8 cellular contexts compared by ENCODE assay signal in the genomic region with DNA sequence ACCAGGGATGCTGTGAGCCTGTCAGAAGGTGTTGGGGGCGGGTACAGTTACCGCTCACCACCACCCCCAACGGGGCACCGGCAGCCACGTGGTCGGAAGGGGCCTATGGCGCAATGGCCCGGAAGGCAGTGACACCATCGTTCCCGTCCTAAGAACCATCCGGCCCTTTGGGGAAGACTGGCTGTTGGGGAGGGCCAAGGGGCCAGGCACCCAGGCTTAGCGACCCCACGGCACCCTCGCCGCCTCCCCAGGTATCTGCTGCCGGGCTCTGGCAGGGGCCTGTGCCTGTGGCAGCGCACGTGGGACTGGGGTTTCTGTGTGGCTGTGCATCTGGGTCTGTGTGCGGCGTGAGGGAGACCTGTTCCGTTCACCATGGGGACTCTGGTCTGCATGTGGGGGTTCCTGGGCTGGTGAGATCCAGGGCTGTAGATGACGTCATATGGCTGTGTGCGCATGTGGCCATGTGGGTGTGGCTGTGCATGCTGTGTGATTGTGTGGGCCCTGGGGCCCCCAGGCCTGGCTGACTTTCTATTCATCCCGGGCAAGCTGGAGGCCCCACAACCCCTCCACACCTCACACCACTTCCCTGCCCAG. TPM values are rescaled to one million over a fixed set of nuclear protein-coding genes. Genes with fewer than 3 reads are reported as not detected.
DNase-seq lines count a peak whose midpoint lies in the region; ATAC-seq and TF ChIP-seq lines count a peak whose summit lies in the region.

No MANE protein-coding gene starts in this region.

- H3K9ac ChIP-seq in neural progenitor cell: no peak overlapping the region

- POLR2A ChIA-PET in T-cell (lab: Charles Lee): no interaction called here

- no peaks in the 10 kb centered on the region for H3F3A ChIP-seq in neural progenitor cell (ENCODE audit: low read depth)

- peaks cover 4% of the 10 kb centered on the region for H3K27me3 ChIP-seq in neural progenitor cell
- no peaks in the 10 kb centered on the region for H3K27me3 ChIP-seq in upper lobe of left lung

- peak; percentile 69 for ATAC-seq in GM18502 (IDR thresholded peaks at IDR 0.05; ENCODE audit: poor library complexity, unreplicated experiment)
- ATAC-seq in HG02870 (IDR thresholded peaks at IDR 0.05; ENCODE audit: unreplicated experiment): peak; percentile 72
- peak; percentile 71 to 78 (median 76) for ATAC-seq in T-cell (replicated peaks in 1 of 4)
- peak; percentile 47 to 63 for ATAC-seq in upper lobe of left lung (ENCODE audit: low FRiP score in 2 of 2)

- H3K4me3 ChIP-seq in neural progenitor cell: no peak overlapping the region
- peak overlapping the region in 3 of 4 donors; percentile 33 to 52 (median 35) for H3K4me3 ChIP-seq in upper lobe of left lung

- no peaks in the 10 kb centered on the region for H3K36me3 ChIP-seq in neural progenitor cell
- H3K36me3 ChIP-seq in upper lobe of left lung: no peaks in the 10 kb centered on the region

- no peaks in the 10 kb centered on the region for H3K9me3 Mint-ChIP-seq in T-cell
- H3K9me3 Mint-ChIP-seq in activated naive CD8-positive, alpha-beta T cell treated with anti-CD3 and anti-CD28 coated beads for 36 hours: no peaks in the 10 kb centered on the region
- no peaks in the 10 kb centered on the region for H3K9me3 Mint-ChIP-seq in neural progenitor cell

- no peaks in the 10 kb centered on the region for H3K27me3 Mint-ChIP-seq in T-cell
- peaks cover 3% of the 10 kb centered on the region for H3K27me3 Mint-ChIP-seq in activated naive CD8-positive, alpha-beta T cell treated with anti-CD3 and anti-CD28 coated beads for 36 hours
- H3K27me3 Mint-ChIP-seq in neural progenitor cell (ENCODE audit: insufficient read depth, low read depth): peaks cover 8% of the 10 kb centered on the region

- H3K79me2 ChIP-seq in neural progenitor cell (ENCODE audit: low read depth): no peaks in the 10 kb centered on the region

- H3K4me3 Mint-ChIP-seq in T-cell (peak overlapping the region; percentile 86 to 91 (median 87)), neural progenitor cell (no peak overlapping the region)
- peak overlapping the region; percentile 95 for H3K4me3 Mint-ChIP-seq in activated naive CD8-positive, alpha-beta T cell treated with anti-CD3 and anti-CD28 coated beads for 36 hours

- WGBS in upper lobe of left lung, 2 donors: 55 to 70% methylated on average over 7 to 13 of the region's 24 CpGs

- no peak overlapping the region for H2AFZ ChIP-seq in neural progenitor cell (replicated peaks)

- H3K27ac Mint-ChIP-seq in T-cell (peak overlapping the region; percentile 94 to 96), neural progenitor cell (peak overlapping the region; percentile 72)
- H3K27ac Mint-ChIP-seq in activated naive CD8-positive, alpha-beta T cell treated with anti-CD3 and anti-CD28 coated beads for 36 hours: peak overlapping the region; percentile 99

- peak in 1 of 4 donors; percentile 14 for TF ChIP-seq EP300 in upper lobe of left lung (IDR thresholded peaks at IDR 0.05)

- TF ChIP-seq CTCF in neural progenitor cell (IDR thresholded peaks at IDR 0.05) (no peak), upper lobe of left lung (IDR thresholded peaks at IDR 0.05) (no peak)

- CTCF ChIA-PET in T-cell (lab: Charles Lee): interaction anchor here in 1 of 2 donors (0.7 to 0.9 kb wide), 2 partner anchors 22 to 90 kb away, joined by 3 read pairs; no protein-coding TSS in a partner anchor

- H3K9me3 ChIP-seq in neural progenitor cell (ENCODE audit: low read depth) (no peaks in the 10 kb centered on the region), upper lobe of left lung (no peaks in the 10 kb centered on the region)

- no peaks in the 10 kb centered on the region for H4K20me1 ChIP-seq in neural progenitor cell (ENCODE audit: low read depth)

- H3K4me2 ChIP-seq in neural progenitor cell: no peak overlapping the region

- H3K36me3 Mint-ChIP-seq in T-cell (peaks cover 4% of the 10 kb centered on the region), neural progenitor cell (no peaks in the 10 kb centered on the region)
- H3K36me3 Mint-ChIP-seq in activated naive CD8-positive, alpha-beta T cell treated with anti-CD3 and anti-CD28 coated beads for 36 hours: peaks cover 45% of the 10 kb centered on the region

- DNase-seq in T-cell (peak; percentile 61 to 92 (median 83)), neural progenitor cell (ENCODE audit: low spot score) (no peak), upper lobe of left lung (peak; percentile 79 to 92), DMS53 treated with DMSO at 0.1 percent for 48 hours (lab: John Stamatoyannopoulos, UW; ENCODE audit: unreplicated experiment) (no peak), occipital lobe (lab: John Stamatoyannopoulos, UW) (no peak)
- peak; percentile 89 for DNase-seq in activated naive CD8-positive, alpha-beta T cell treated with anti-CD3 and anti-CD28 coated beads for 36 hours

- peaks cover 49 to 63% (median 53%) of the 10 kb centered on the region in 3 donors for H3K4me1 Mint-ChIP-seq in T-cell
- H3K4me1 Mint-ChIP-seq in activated naive CD8-positive, alpha-beta T cell treated with anti-CD3 and anti-CD28 coated beads for 36 hours: peaks cover 40% of the 10 kb centered on the region
- H3K4me1 Mint-ChIP-seq in neural progenitor cell: peaks cover 13% of the 10 kb centered on the region

- H3K27ac ChIP-seq in neural progenitor cell: no peak overlapping the region
- H3K27ac ChIP-seq in upper lobe of left lung: peak overlapping the region; percentile 82 to 95 (median 88)

- H3K4me1 ChIP-seq in neural progenitor cell: no peaks in the 10 kb centered on the region
- peaks cover 3 to 18% (median 9%) of the 10 kb centered on the region in 4 donors for H3K4me1 ChIP-seq in upper lobe of left lung

- peak; percentile 21 to 84 (median 45) for TF ChIP-seq POLR2A in upper lobe of left lung (IDR thresholded peaks at IDR 0.05)

RNA-seq across cellular contexts. Expression of a gene that starts 0.7 kb away (rescaled TPM):
- 10 to 100 TPM in 2 of 5 donors, 1 to 10 TPM in 3; 5.9 to 16.5 (median 7.4) TPM for total RNA-seq in T-cell
- total RNA-seq in activated naive CD8-positive, alpha-beta T cell treated with anti-CD3 and anti-CD28 coated beads for 36 hours: 10 to 100 TPM; 47.9 to 50.7 TPM
- total RNA-seq in neural progenitor cell (ENCODE audit: low replicate concordance): not detected in 2 replicates
- 10 to 100 TPM in 1 of 6 donors, 1 to 10 TPM in 4, under 1 TPM in 1; 0.98 to 11.7 (median 5.1) TPM for total RNA-seq in upper lobe of left lung
- total RNA-seq in occipital lobe: 0.31 TPM

RNA-seq across cellular contexts. Expression of a gene that starts 19.4 kb away (rescaled TPM):
- total RNA-seq in T-cell: 1 to 10 TPM in 3 of 5 donors, under 1 TPM in 2; 0.26 to 3.3 (median 1.4) TPM
- total RNA-seq in activated naive CD8-positive, alpha-beta T cell treated with anti-CD3 and anti-CD28 coated beads for 36 hours: 100 to 1,000 TPM; 282 to 288 TPM
- 0.21 and 0.50 TPM in 2 replicates for total RNA-seq in neural progenitor cell (ENCODE audit: low replicate concordance)
- total RNA-seq in upper lobe of left lung: 10 to 100 TPM in 1 of 6 donors, 1 to 10 TPM in 4, under 1 TPM in 1; 0.89 to 16.9 (median 3.8) TPM
- total RNA-seq in occipital lobe: not detected

RNA-seq across cellular contexts. Expression of a gene that starts 23.4 kb away (rescaled TPM):
- total RNA-seq in T-cell (10 to 100 TPM; 12.8 to 21.9 (median 16.1) TPM), neural progenitor cell (ENCODE audit: low replicate concordance) (6.2 and 23.1 TPM in 2 replicates), upper lobe of left lung (10 to 100 TPM in 4 of 6 donors, 1 to 10 TPM in 2; 7.0 to 31.5 (median 22.1) TPM), occipital lobe (2.7 TPM)
- total RNA-seq in activated naive CD8-positive, alpha-beta T cell treated with anti-CD3 and anti-CD28 coated beads for 36 hours: 1 to 10 TPM; 2.8 to 3.5 TPM

Comparison
In these comparisons a context has a peak if more than half of its experiments do, and no peak if none do; other contexts are left out.
1. DNase-seq: peak in T-cell (34 of 34), activated naive CD8-positive, alpha-beta T cell treated with anti-CD3 and anti-CD28 coated beads for 36 hours (single experiment) and upper lobe of left lung (2 of 2); none in neural progenitor cell (single experiment), DMS53 treated with DMSO at 0.1 percent for 48 hours (single experiment) and occipital lobe (single experiment).
2. RNA of a gene that starts 19.4 kb away (total RNA-seq): 282 to 288 TPM in activated naive CD8-positive, alpha-beta T cell treated with anti-CD3 and anti-CD28 coated beads for 36 hours; 0.89 to 16.9 TPM in upper lobe of left lung, 0.26 to 3.3 TPM in T-cell, 0.21 to 0.50 TPM in neural progenitor cell and not detected in occipital lobe (single experiment); every median in the first group is over 10 times any median in the second.
3. Peak in every context shown above with its lines, with median percentiles within 50 percentile points of each other: ATAC-seq and H3K27ac Mint-ChIP-seq.